Comparison of ENCODE assay signal across 12 cellular contexts in the genomic region with DNA sequence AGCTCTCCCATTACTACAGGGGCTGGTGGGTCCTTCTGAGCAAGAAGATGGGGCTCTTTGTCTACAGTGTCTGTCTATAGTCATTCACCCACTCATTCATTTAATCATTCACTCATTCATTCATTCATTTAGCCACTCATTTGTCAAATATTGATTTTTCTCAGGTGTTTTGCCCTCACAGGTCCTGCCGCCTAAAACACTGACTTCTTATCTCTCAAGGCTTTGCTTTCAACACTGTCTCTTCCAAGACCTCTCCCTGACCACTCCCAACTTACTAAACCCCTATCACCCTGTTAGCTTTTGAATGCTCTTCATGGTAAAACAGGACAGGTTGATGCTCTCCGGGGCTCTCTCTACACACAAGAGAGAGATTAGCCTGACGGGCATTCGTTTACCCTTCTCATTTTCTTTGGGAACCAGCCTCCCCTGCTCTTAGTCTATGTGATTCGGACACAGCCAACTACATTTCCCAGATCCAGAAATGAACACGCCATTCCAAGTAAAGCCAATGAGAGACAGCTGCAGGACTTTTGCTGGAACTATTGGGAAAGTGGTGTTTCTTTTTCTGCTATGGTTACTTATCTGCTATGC. TPM values are rescaled to one million over a fixed set of nuclear protein-coding genes. Genes with fewer than 3 reads are reported as not detected.
DNase-seq lines count a peak whose midpoint lies in the region; ATAC-seq, FAIRE-seq and TF ChIP-seq lines count a peak whose summit lies in the region.
"Had no signal": no experiment of that assay in that cellular context is flagged by ENCODE, and none has a peak within 500 bp of the region (broad histone marks: within the 10 kb centered on the region; RNA-seq: fewer than 3 reads in every experiment).

No MANE protein-coding gene starts in this region.

- intact Hi-C loops in activated CD4-positive, alpha-beta T cell treated with anti-CD3 and anti-CD28 coated beads for 36 hours (cut with DNase I, micrococcal nuclease) = no loop called here
- intact Hi-C loops in pancreas (cut with DNase I) = no loop called here

- H3K4me3 Mint-ChIP-seq in activated CD4-positive, alpha-beta T cell treated with anti-CD3 and anti-CD28 coated beads for 36 hours = no peak overlapping the region
- peak overlapping the region; percentile 71 for H3K4me3 Mint-ChIP-seq in activated CD8-positive, alpha-beta T cell treated with anti-CD3 and anti-CD28 coated beads, Interleukin-2, amount 10 ng/mL, durations not matched to agents 7 days and 5 days

- H3K36me3 Mint-ChIP-seq in activated CD4-positive, alpha-beta T cell treated with anti-CD3 and anti-CD28 coated beads for 36 hours (ENCODE audit: low read depth) = peaks cover 2% of the 10 kb centered on the region
- H3K36me3 Mint-ChIP-seq in activated CD8-positive, alpha-beta T cell treated with anti-CD3 and anti-CD28 coated beads, Interleukin-2, amount 10 ng/mL, durations not matched to agents 7 days and 5 days (ENCODE audit: low read depth) = peaks cover 16% of the 10 kb centered on the region

- DNase-seq in activated CD4-positive, alpha-beta T cell treated with anti-CD3 and anti-CD28 coated beads for 36 hours = no peak
- no peak for DNase-seq in activated CD4-positive, alpha-beta T cell treated with anti-CD3 and anti-CD28 coated beads for 4 hours
- DNase-seq in activated CD8-positive, alpha-beta T cell treated with anti-CD3 and anti-CD28 coated beads, Interleukin-2, amount 10 ng/mL, durations not matched to agents 7 days and 5 days = peak; percentile 21
- no peak for DNase-seq in pancreas
- no peak for DNase-seq in effector CD4-positive, alpha-beta T cell
- no peak for DNase-seq in cerebellum (ENCODE audit: low spot score)
- DNase-seq in GM03348 (ENCODE audit: low spot score) = no peak
- DNase-seq: NCI-H1930, SHP77 treated with DMSO at 0.1 percent for 48 hours had no signal

- H3K27ac Mint-ChIP-seq in activated CD4-positive, alpha-beta T cell treated with anti-CD3 and anti-CD28 coated beads for 36 hours = peak overlapping the region; percentile 81
- peak overlapping the region; percentile 99 for H3K27ac Mint-ChIP-seq in activated CD8-positive, alpha-beta T cell treated with anti-CD3 and anti-CD28 coated beads, Interleukin-2, amount 10 ng/mL, durations not matched to agents 7 days and 5 days

- H3K27me3 Mint-ChIP-seq in activated CD4-positive, alpha-beta T cell treated with anti-CD3 and anti-CD28 coated beads for 36 hours = no peaks in the 10 kb centered on the region
- no peaks in the 10 kb centered on the region for H3K27me3 Mint-ChIP-seq in activated CD8-positive, alpha-beta T cell treated with anti-CD3 and anti-CD28 coated beads, Interleukin-2, amount 10 ng/mL, durations not matched to agents 7 days and 5 days (ENCODE audit: low read depth)

- no peak overlapping the region for H3K4me3 ChIP-seq in pancreas

- no peak overlapping the region for H3K27ac ChIP-seq in pancreas

- 20 to 24% methylated on average over 6 of the region's 6 CpGs for WGBS in pancreas, 2 donors

- no peaks in the 10 kb centered on the region for H3K9me3 ChIP-seq in pancreas

- CTCF ChIA-PET in activated CD4-positive, alpha-beta T cell treated with anti-CD3 and anti-CD28 coated beads for 36 hours (lab: Charles Lee) = interaction anchor here (1.0 kb wide), 1 partner anchor 62 kb away, joined by 3 read pairs; no protein-coding TSS in a partner anchor
- CTCF ChIA-PET in activated CD8-positive, alpha-beta T cell treated with anti-CD3 and anti-CD28 coated beads, Interleukin-2, amount 10 ng/mL, durations not matched to agents 7 days and 5 days (lab: Charles Lee) = interaction anchor here (0.6 to 2.3 kb wide), 7 partner anchors 11 to 64 kb away, joined by 3 to 15 read pairs (median 4); no protein-coding TSS in a partner anchor

- no peak for TF ChIP-seq CTCF in pancreas (IDR thresholded peaks at IDR 0.05)

- H3K36me3 ChIP-seq in pancreas = no peaks in the 10 kb centered on the region

- H3K27me3 ChIP-seq in pancreas = no peaks in the 10 kb centered on the region

- H3K4me1 Mint-ChIP-seq in activated CD4-positive, alpha-beta T cell treated with anti-CD3 and anti-CD28 coated beads for 36 hours = peaks cover 77% of the 10 kb centered on the region
- peaks cover 87% of the 10 kb centered on the region for H3K4me1 Mint-ChIP-seq in activated CD8-positive, alpha-beta T cell treated with anti-CD3 and anti-CD28 coated beads, Interleukin-2, amount 10 ng/mL, durations not matched to agents 7 days and 5 days (ENCODE audit: low read depth)

- POLR2A ChIA-PET in activated CD4-positive, alpha-beta T cell treated with anti-CD3 and anti-CD28 coated beads for 36 hours (lab: Charles Lee) = no interaction called here
- POLR2A ChIA-PET in activated CD8-positive, alpha-beta T cell treated with anti-CD3 and anti-CD28 coated beads, Interleukin-2, amount 10 ng/mL, durations not matched to agents 7 days and 5 days (lab: Charles Lee) = interaction anchor here (0.6 to 1.8 kb wide), 6 partner anchors 35 to 581 kb away, joined by 3 to 11 read pairs (median 4); a partner anchor contains a TSS

- no peaks in the 10 kb centered on the region for H3K9me3 Mint-ChIP-seq in activated CD4-positive, alpha-beta T cell treated with anti-CD3 and anti-CD28 coated beads for 36 hours (ENCODE audit: low read depth)
- H3K9me3 Mint-ChIP-seq in activated CD8-positive, alpha-beta T cell treated with anti-CD3 and anti-CD28 coated beads, Interleukin-2, amount 10 ng/mL, durations not matched to agents 7 days and 5 days (ENCODE audit: insufficient read depth) = no peaks in the 10 kb centered on the region

- no peak for ATAC-seq in activated CD4-positive, alpha-beta T cell treated with anti-CD3 and anti-CD28 coated beads for 36 hours
- ATAC-seq in HG02588 (IDR thresholded peaks at IDR 0.05; ENCODE audit: unreplicated experiment) (peak; percentile 17), pancreas (peak in 3 of 4 donors; percentile 35 to 59 (median 39))
- ATAC-seq in activated CD8-positive, alpha-beta T cell treated with anti-CD3 and anti-CD28 coated beads, Interleukin-2, amount 10 ng/mL, durations not matched to agents 7 days and 5 days = no peak

- H3K4me1 ChIP-seq in pancreas = peaks cover 0 to 7% (median 0%) of the 10 kb centered on the region in 3 donors

- FAIRE-seq in pancreas (lab: Jason Lieb, UNC) = no peak
- FAIRE-seq: A204.1, colon had no signal

RNA-seq across cellular contexts. Expression of a gene that starts 22.7 kb away (rescaled TPM):
- total RNA-seq in activated CD4-positive, alpha-beta T cell treated with anti-CD3 and anti-CD28 coated beads for 36 hours = not detected
- total RNA-seq in activated CD8-positive, alpha-beta T cell treated with anti-CD3 and anti-CD28 coated beads, Interleukin-2, amount 10 ng/mL, durations not matched to agents 7 days and 5 days = not detected
- total RNA-seq in pancreas = not detected
- not detected for polyA plus RNA-seq in pancreas
- not detected for total RNA-seq in cerebellum

RNA-seq across cellular contexts. Expression of a gene that starts 43.0 kb away (rescaled TPM):
- total RNA-seq in activated CD4-positive, alpha-beta T cell treated with anti-CD3 and anti-CD28 coated beads for 36 hours = 10 to 100 TPM; 10.0 to 12.2 TPM
- total RNA-seq in activated CD8-positive, alpha-beta T cell treated with anti-CD3 and anti-CD28 coated beads, Interleukin-2, amount 10 ng/mL, durations not matched to agents 7 days and 5 days = 10 to 100 TPM; 25.5 to 25.9 TPM
- total RNA-seq in pancreas = 100 to 1,000 TPM in 1 of 6 donors, 10 to 100 TPM in 5; 51.6 to 103 (median 67.0) TPM
- polyA plus RNA-seq in pancreas = 10 to 100 TPM; 46.1 to 67.5 TPM
- total RNA-seq in cerebellum = 2.6 TPM

RNA-seq across cellular contexts. Expression of a gene that starts 51.3 kb away (rescaled TPM):
- total RNA-seq in activated CD4-positive, alpha-beta T cell treated with anti-CD3 and anti-CD28 coated beads for 36 hours = 100 to 1,000 TPM; 261 to 358 TPM
- total RNA-seq in activated CD8-positive, alpha-beta T cell treated with anti-CD3 and anti-CD28 coated beads, Interleukin-2, amount 10 ng/mL, durations not matched to agents 7 days and 5 days = 100 to 1,000 TPM; 338 to 384 TPM
- 10 to 100 TPM in 3 of 6 donors, 1 to 10 TPM in 3; 2.6 to 34.1 (median 9.2) TPM for total RNA-seq in pancreas
- 100 to 1,000 TPM in 1 of 2 donors, 10 to 100 TPM in 1; 31.9 to 101 TPM for polyA plus RNA-seq in pancreas
- total RNA-seq in cerebellum = 1.00 TPM

Comparison
In these comparisons a context has a peak if more than half of its experiments do, and no peak if none do; other contexts are left out.
1. ATAC-seq: peak in HG02588 (single experiment) and pancreas (3 of 4); none in activated CD4-positive, alpha-beta T cell treated with anti-CD3 and anti-CD28 coated beads for 36 hours (single experiment) and activated CD8-positive, alpha-beta T cell treated with anti-CD3 and anti-CD28 coated beads, Interleukin-2, amount 10 ng/mL, durations not matched to agents 7 days and 5 days (single experiment).
2. RNA of a gene that starts 51.3 kb away (total RNA-seq): 338 to 384 TPM in activated CD8-positive, alpha-beta T cell treated with anti-CD3 and anti-CD28 coated beads, Interleukin-2, amount 10 ng/mL, durations not matched to agents 7 days and 5 days and 261 to 358 TPM in activated CD4-positive, alpha-beta T cell treated with anti-CD3 and anti-CD28 coated beads for 36 hours; 2.6 to 34.1 TPM in pancreas and 1.00 TPM in cerebellum (single experiment); every median in the first group is over 4 times any median in the second.